8 cellular contexts compared by ENCODE assay signal in genomic region chr19:54095859-54096641, GRCh38. TPM values are rescaled to one million over a fixed set of nuclear protein-coding genes. Genes with fewer than 3 reads are reported as not detected.
A peak's percentile ranks its signal among the peaks of the same experiment; 100 is the strongest.
DNase-seq lines count a peak whose midpoint lies in the region; ATAC-seq and TF ChIP-seq lines count a peak whose summit lies in the region.
"Not testable (repeated sequence)": the region's sequence is repeated elsewhere in the genome, so short reads cannot be mapped to it uniquely, and the experiment has no call there.

No MANE protein-coding gene starts in this region.

- H3K4me1 ChIP-seq in body of pancreas; mucosa of rectum (ENCODE audit: control insufficient read depth in 2 of 2, insufficient read depth in 2 of 2, low read length in 2 of 2): not testable (repeated sequence)

- intact Hi-C loops in body of pancreas (cut with DNase I), result not testable (repeated sequence)

- peak in 1 of 3 donors; percentile 12 for TF ChIP-seq POLR2A in body of pancreas (IDR thresholded peaks at IDR 0.05)

- H3K27me3 ChIP-seq in H7 (ENCODE audit: control insufficient read depth, insufficient read depth, low read length), result peaks cover 17% of the 10 kb centered on the region
- H3K27me3 ChIP-seq in body of pancreas, result peaks cover 0 to 18% of the 10 kb centered on the region in 2 donors
- peaks cover 4 to 11% of the 10 kb centered on the region in 2 donors for H3K27me3 ChIP-seq in mucosa of rectum (ENCODE audit: control insufficient read depth in 2 of 2, insufficient read depth in 2 of 2, low read length in 2 of 2)

- 0% methylated on average over 18 to 45 of the region's 46 CpGs for WGBS in body of pancreas, 2 donors

- H3K27ac ChIP-seq in body of pancreas, result peak overlapping the region in 1 of 4 donors; percentile 69
- not testable (repeated sequence) for H3K27ac ChIP-seq in mucosa of rectum (ENCODE audit: low read depth in 2 of 2, low read length in 2 of 2)

- H3K9me3 ChIP-seq in body of pancreas; mucosa of rectum (ENCODE audit: control insufficient read depth in 2 of 2, low read length in 2 of 2): not testable (repeated sequence)

- H3K9ac ChIP-seq in mucosa of rectum (ENCODE audit: low read depth in 1 of 2, low read length in 2 of 2), result peak overlapping the region in 1 of 2 donors; percentile 40

- peak overlapping the region; percentile 34 for H3K4me3 ChIP-seq in AG09309 (ENCODE audit: control insufficient read depth, low read depth, low read length)
- H3K4me3 ChIP-seq in H7 (ENCODE audit: insufficient read depth, low read depth, low read length), result peak overlapping the region; percentile 68
- not testable (repeated sequence) for H3K4me3 ChIP-seq in body of pancreas
- peak overlapping the region; percentile 52 to 54 for H3K4me3 ChIP-seq in mucosa of rectum (ENCODE audit: low read length in 2 of 2)

- TF ChIP-seq CTCF in AG09309 (IDR thresholded peaks at IDR 0.05; ENCODE audit: control insufficient read depth, insufficient read depth, low read depth, low read length, missing control alignments); body of pancreas (IDR thresholded peaks at IDR 0.05): not testable (repeated sequence)

- not testable (repeated sequence) for DNase-seq in AG09309 (ENCODE audit: low read depth)
- DNase-seq in H7 (peak; percentile 90), NCI-H82 (lab: John Stamatoyannopoulos, UW) (peak; percentile 44), body of pancreas (peak in 3 of 4 donors; percentile 52 to 65 (median 60)), glomerular visceral epithelial cell (ENCODE audit: extremely low spot score) (peak; percentile 43)
- peak; percentile 32 to 45 for DNase-seq in activated CD4-positive, alpha-beta T cell treated with anti-CD3 and anti-CD28 coated beads, Interleukin-2, amount 50 U/mL, for 4 hours
- DNase-seq in stimulated activated CD4-positive, alpha-beta T cell treated with anti-CD3 and anti-CD28 coated beads, Interleukin-15, amount 100 ng/mL, for 24 hours, result peak; percentile 65

- not testable (repeated sequence) for H3K36me3 ChIP-seq in H7 (replicated peaks; ENCODE audit: control insufficient read depth, insufficient read depth, low read length); body of pancreas (replicated peaks in 1 of 2; ENCODE audit: insufficient read depth in 1 of 2, low read depth in 2 of 2); mucosa of rectum (ENCODE audit: control insufficient read depth in 2 of 2, insufficient read depth in 2 of 2, low read length in 2 of 2)

- peak; percentile 65 for ATAC-seq in body of pancreas

RNA-seq across cellular contexts. Expression of gene OSCAR, which starts 4.6 kb away (rescaled TPM):
- total RNA-seq in H7 (2014; rRNA removed; shearing (Covaris generic)), result 0.66 and 1.8 TPM in 2 replicates
- total RNA-seq in body of pancreas, result 1 to 10 TPM in 1 of 2 donors, not detected in 1; 2.3 TPM

RNA-seq across cellular contexts. Expression of gene NDUFA3, which starts 6.6 kb away (rescaled TPM):
- 111 and 113 TPM in 2 replicates for total RNA-seq in H7 (2014; rRNA removed; shearing (Covaris generic))
- 1 to 10 TPM; 4.7 to 5.3 TPM for total RNA-seq in body of pancreas

RNA-seq across cellular contexts. Expression of gene TARM1, which starts 14.9 kb away (rescaled TPM):
- not detected in 2 replicates for total RNA-seq in H7 (2014; rRNA removed; shearing (Covaris generic))
- not detected for total RNA-seq in body of pancreas

RNA-seq across cellular contexts. Expression of gene TFPT, which starts 19.4 kb away (rescaled TPM):
- total RNA-seq in H7 (2014; rRNA removed; shearing (Covaris generic)), result 22.4 and 24.3 TPM in 2 replicates
- total RNA-seq in body of pancreas, result 10 to 100 TPM in 1 of 2 donors, 1 to 10 TPM in 1; 6.5 to 11.9 TPM

RNA-seq across cellular contexts. Expression of gene PRPF31, which starts 19.5 kb away (rescaled TPM):
- total RNA-seq in H7 (2014; rRNA removed; shearing (Covaris generic)), result 81.7 and 100 TPM in 2 replicates
- total RNA-seq in body of pancreas, result 10 to 100 TPM; 17.8 to 24.1 TPM

Comparison
In these comparisons a context has a peak if more than half of its experiments do, and no peak if none do; other contexts are left out.
1. RNA of gene NDUFA3, which starts 6.6 kb away (total RNA-seq): 111 to 113 TPM in H7; 4.7 to 5.3 TPM in body of pancreas; every median in the first group is over 10 times any median in the second.